19 cellular contexts compared by ENCODE assay signal in the genomic region with DNA sequence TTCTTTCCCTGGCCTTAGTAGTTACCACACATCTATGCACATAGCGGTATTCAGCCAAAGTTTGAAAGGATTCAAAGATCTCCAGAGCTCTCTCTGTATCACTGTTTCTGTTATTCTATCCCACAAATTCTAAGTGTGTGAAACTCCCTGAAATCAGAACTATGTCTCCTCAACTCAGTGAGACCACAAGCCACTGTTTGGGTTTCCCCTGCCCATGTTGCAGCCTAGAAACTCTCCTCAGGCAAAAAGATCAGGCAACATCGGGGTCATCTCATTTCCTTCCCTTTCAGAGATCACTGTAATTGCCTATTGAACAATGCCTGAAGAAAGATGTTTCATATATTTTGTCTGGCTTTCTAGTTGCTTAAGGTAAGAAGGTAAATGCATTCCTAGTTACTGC.
DNase-seq lines count a peak whose midpoint lies in the region; ATAC-seq, FAIRE-seq and TF ChIP-seq lines count a peak whose summit lies in the region.
"Had no signal": no experiment of that assay in that cellular context is flagged by ENCODE, and none has a peak within 500 bp of the region (broad histone marks: within the 10 kb centered on the region; RNA-seq: fewer than 3 reads in every experiment).

No MANE protein-coding gene starts in this region.

- BruUV-seq in GM12878 (replicated peaks; lab: Mats Ljungman, UMichigan), result no TSS peak

- no peak overlapping the region for H2BK12ac ChIP-seq in H9 (ENCODE audit: insufficient read length, low read depth, low read length)

- H3K4me1 Mint-ChIP-seq in H9, result peaks cover 15 to 16% of the 10 kb centered on the region in 2 experiments
- H3K4me1 Mint-ChIP-seq in neural progenitor cell, result no peaks in the 10 kb centered on the region
- H3K4me1 Mint-ChIP-seq: CD4-positive, alpha-beta memory T cell had no signal

- H2BK120ac ChIP-seq in H9 (ENCODE audit: low read depth, low read length, poor library complexity, severe bottlenecking), result no peak overlapping the region

- H3K4me3 Mint-ChIP-seq in H9 (no peak overlapping the region), neural progenitor cell (no peak overlapping the region)
- H3K4me3 Mint-ChIP-seq: CD4-positive, alpha-beta memory T cell had no signal

- H3K4me3 ChIP-seq in GM12878 (no peak overlapping the region), neural progenitor cell (no peak overlapping the region)
- H3K4me3 ChIP-seq: GM23248 had no signal

- H3K9me3 ChIP-seq in H9 (ENCODE audit: control insufficient read depth, low read depth, low read length) (no peaks in the 10 kb centered on the region), GM12878 (replicated peaks; ENCODE audit: control insufficient read depth, insufficient read depth, low read length) (no peaks in the 10 kb centered on the region), neural progenitor cell (ENCODE audit: low read depth) (no peaks in the 10 kb centered on the region)
- H3K9me3 ChIP-seq: Caco-2 had no signal

- no peaks in the 10 kb centered on the region; a peak in 1 of 5 replicates for H3K9me3 Mint-ChIP-seq in H9
- H3K9me3 Mint-ChIP-seq in neural progenitor cell, result peaks cover 6% of the 10 kb centered on the region

- H4K8ac ChIP-seq in H9 (replicated peaks; ENCODE audit: insufficient read length, low read depth, low read length), result no peak overlapping the region

- H3K4me1 ChIP-seq in H9 (ENCODE audit: insufficient read depth, low read length) (no peaks in the 10 kb centered on the region), GM12878 (ENCODE audit: control insufficient read depth, insufficient read depth, low read length) (no peaks in the 10 kb centered on the region), neural progenitor cell (no peaks in the 10 kb centered on the region)
- H3K4me1 ChIP-seq: Caco-2 had no signal

- H3K4me2 ChIP-seq in H9 (ENCODE audit: insufficient read depth, insufficient read length, low read length) (no peak overlapping the region), GM12878 (ENCODE audit: control insufficient read depth, insufficient read depth) (no peak overlapping the region), neural progenitor cell (no peak overlapping the region)

- no peak overlapping the region for H2BK15ac ChIP-seq in H9 (ENCODE audit: low read depth, low read length)

- no peak overlapping the region; a peak in 1 of 7 replicates for H3K27ac Mint-ChIP-seq in H9
- H3K27ac Mint-ChIP-seq in neural progenitor cell, result no peak overlapping the region
- H3K27ac Mint-ChIP-seq: CD4-positive, alpha-beta memory T cell had no signal

- ATAC-seq in GM18868 (IDR thresholded peaks at IDR 0.05; ENCODE audit: unreplicated experiment), result peak; percentile 68
- peak; percentile 26; the same call in 2 of the 3 replicates for ATAC-seq in GM12878
- ATAC-seq in Right ventricle myocardium inferior, result no peak

- H3F3A ChIP-seq in neural progenitor cell (ENCODE audit: low read depth), result no peaks in the 10 kb centered on the region

- H3K14ac ChIP-seq in H9 (ENCODE audit: insufficient read depth, low read length), result no peak overlapping the region

- no peak overlapping the region for H4K91ac ChIP-seq in H9 (ENCODE audit: insufficient read length, low read depth, low read length)

- no peak for FAIRE-seq in GM12878 (lab: Jason Lieb, UNC)
- FAIRE-seq: GM12892, GM19239, H54 had no signal

- CTCF ChIA-PET in GM12878 (lab: Yijun Ruan, JAX), result no interaction called here

- no CpG with 5 or more reads among the region's 2 CpGs for WGBS in H9 (ENCODE audit: extremely low coverage, insufficient read length, low lambda C conversion rate)
- 22% methylated on average over 2 of the region's 2 CpGs for WGBS in GM12878 (ENCODE audit: insufficient coverage, insufficient replicate concordance, low lambda C conversion rate, missing lambda C conversion rate)

- H3K18ac ChIP-seq in H9 (ENCODE audit: insufficient read length, low read depth, low read length), result no peak overlapping the region

- H4K20me1 ChIP-seq in H9 (ENCODE audit: control insufficient read depth, insufficient read depth, insufficient read length) (no peaks in the 10 kb centered on the region), GM12878 (ENCODE audit: control insufficient read depth, insufficient read depth) (no peaks in the 10 kb centered on the region), neural progenitor cell (ENCODE audit: low read depth) (no peaks in the 10 kb centered on the region)

- no peak overlapping the region for H3K4ac ChIP-seq in H9 (ENCODE audit: low read depth, low read length)

- SMC1A ChIA-PET in GM12878 (lab: Charles Lee; ENCODE audit: uncharacterized antibody, unreplicated experiment), result no interaction called here

- in situ Hi-C loops in GM12878 (cut with MboI), result no loop called here

- H3K56ac ChIP-seq in H9 (ENCODE audit: insufficient read length, low read depth, low read length), result no peak overlapping the region

- intact Hi-C loops in GM12878 (cut with micrococcal nuclease; ENCODE audit: unreplicated experiment) (no loop called here), Right ventricle myocardium inferior (cut with DNase I) (no loop called here)

- H3K36me3 ChIP-seq in GM12878 (ENCODE audit: control insufficient read depth in 2 of 2, insufficient read depth in 2 of 2, low read length in 1 of 2), result no peaks in the 10 kb centered on the region
- no peaks in the 10 kb centered on the region for H3K36me3 ChIP-seq in neural progenitor cell

- H3K36me3 Mint-ChIP-seq in H9 (ENCODE audit: insufficient read depth in 1 of 3, low read depth in 3 of 3) (no peaks in the 10 kb centered on the region; a peak in 1 of 7 replicates), neural progenitor cell (no peaks in the 10 kb centered on the region)
- H3K36me3 Mint-ChIP-seq: CD4-positive, alpha-beta memory T cell had no signal

- RAD21 ChIA-PET in GM12878 (lab: Charles Lee; ENCODE audit: unreplicated experiment), result no interaction called here

- H3K9ac ChIP-seq in H9 (ENCODE audit: extremely low read depth, insufficient read length, low read length) (no peak overlapping the region), GM12878 (ENCODE audit: control insufficient read depth, insufficient read depth, low read length) (no peak overlapping the region), neural progenitor cell (no peak overlapping the region)
- H3K9ac ChIP-seq: GM23248 had no signal

- peak overlapping the region; percentile 45 for H2BK20ac ChIP-seq in H9 (ENCODE audit: low read depth, low read length, poor library complexity, severe bottlenecking)

- H2AFZ ChIP-seq in H9 (ENCODE audit: low read length) (peak overlapping the region; percentile 32), GM12878 (ENCODE audit: control insufficient read depth, low read depth, low read length) (no peak overlapping the region), neural progenitor cell (replicated peaks) (peak overlapping the region; percentile 23)
- H2AFZ ChIP-seq: GM23248 had no signal

- no peaks in the 10 kb centered on the region for H3K79me1 ChIP-seq in H9 (ENCODE audit: insufficient read depth, low read depth, low read length, poor library complexity, severe bottlenecking)

- H3K27me3 ChIP-seq in H9 (ENCODE audit: insufficient read depth, low read length) (no peaks in the 10 kb centered on the region), GM12878 (replicated peaks in 1 of 2; ENCODE audit: control insufficient read depth in 2 of 2, insufficient read depth in 2 of 2, low read length in 1 of 2) (peaks cover 0 to 3% of the 10 kb centered on the region in 2 experiments; a peak in 1 of 4 replicates), neural progenitor cell (no peaks in the 10 kb centered on the region)

- TF ChIP-seq EP300 in GM12878 (IDR thresholded peaks at IDR 0.05; ENCODE audit: borderline replicate concordance in 1 of 2, control insufficient read depth in 1 of 2, low read depth in 2 of 2, low read length in 2 of 2), result no peak

- H3K79me2 ChIP-seq in H9 (ENCODE audit: insufficient read depth, low read length) (no peaks in the 10 kb centered on the region), GM12878 (ENCODE audit: control insufficient read depth, insufficient read depth, low read length) (no peaks in the 10 kb centered on the region), neural progenitor cell (ENCODE audit: low read depth) (no peaks in the 10 kb centered on the region)

- DNase-seq in H9 (no peak), GM12878 (ENCODE audit: low read depth, low spot score) (no peak), neural progenitor cell (ENCODE audit: low spot score) (no peak), NCI-H2081 treated with DMSO at 0.1 percent for 48 hours (lab: John Stamatoyannopoulos, UW) (no peak), Right ventricle myocardium inferior (ENCODE audit: missing footprints) (no peak), NCI-H82 treated with DMSO at 0.1 percent for 48 hours (lab: John Stamatoyannopoulos, UW; ENCODE audit: unreplicated experiment) (no peak), COLO829 (ENCODE audit: low spot score) (no peak)
- DNase-seq: C1 segment of cervical spinal cord; Caco-2; CD4-positive, alpha-beta memory T cell; DMS153; EL; GDM1; GM23248; HCEC 1CT had no signal

- H2AK5ac ChIP-seq in H9 (ENCODE audit: insufficient read length, low read length), result no peak overlapping the region

- no peak overlapping the region for H3K23ac ChIP-seq in H9 (ENCODE audit: insufficient read length, low read depth, low read length)

- H3T11ph ChIP-seq in H9 (ENCODE audit: low read length), result no peak overlapping the region

- no peak for TF ChIP-seq RAD21 in GM12878 (IDR thresholded peaks at IDR 0.05; ENCODE audit: insufficient read depth, low read depth, low read length)

- TF ChIP-seq CTCF in H9 (conservative IDR thresholded peaks at IDR 0.05), result no peak
- no peak for TF ChIP-seq CTCF in GM12878 (IDR thresholded peaks at IDR 0.05 in 2 of 3, conservative IDR thresholded peaks at IDR 0.05 in 1 of 3; ENCODE audit: control insufficient read depth in 2 of 3, extremely low read depth in 1 of 3, insufficient read depth in 1 of 3, low read depth in 3 of 3, low read length in 3 of 3)
- TF ChIP-seq CTCF in neural progenitor cell (IDR thresholded peaks at IDR 0.05), result no peak

- no peaks in the 10 kb centered on the region for H3K23me2 ChIP-seq in H9 (ENCODE audit: insufficient read length, low read depth, low read length, poor library complexity, severe bottlenecking)

- no peak overlapping the region for H4K5ac ChIP-seq in H9 (ENCODE audit: insufficient read length, low read depth, low read length)

- POLR2A ChIA-PET in GM12878 (lab: Charles Lee), result no interaction called here

- no peak overlapping the region for H3K27ac ChIP-seq in H9 (ENCODE audit: insufficient read length, low read depth, low read length)
- H3K27ac ChIP-seq in GM12878 (ENCODE audit: control insufficient read depth, insufficient read depth), result no peak overlapping the region
- no peak overlapping the region for H3K27ac ChIP-seq in neural progenitor cell
- H3K27ac ChIP-seq: GM23248 had no signal

- no peaks in the 10 kb centered on the region for H3K27me3 Mint-ChIP-seq in H9 (ENCODE audit: low read depth)
- no peaks in the 10 kb centered on the region for H3K27me3 Mint-ChIP-seq in neural progenitor cell (ENCODE audit: insufficient read depth, low read depth)

- no peak for TF ChIP-seq POLR2A in GM12878 (IDR thresholded peaks at IDR 0.05; ENCODE audit: low read depth, low read length)

- H2BK5ac ChIP-seq in H9 (ENCODE audit: insufficient read length, low read length), result no peak overlapping the region

TF ChIP-seq in GM12878, 131 proteins besides CTCF, POLR2A, EP300 and RAD21 (continues in another document):
- TF ChIP-seq RUNX3 (IDR thresholded peaks at IDR 0.05; ENCODE audit: low read length), result peak; percentile 59
